ENCODE assay signal across 8 cellular contexts in genomic region chr20:36092424-36093024, GRCh38.
DNase-seq lines count a peak whose midpoint lies in the region; ATAC-seq and TF ChIP-seq lines count a peak whose summit lies in the region.

No MANE protein-coding gene starts in this region.

- peak overlapping the region; percentile 90 for H3K4me3 Mint-ChIP-seq in mesothelial cell of epicardium

- ATAC-seq in HG02852 (IDR thresholded peaks at IDR 0.05; ENCODE audit: unreplicated experiment), result no peak

- peak overlapping the region; percentile 83 for H3K27ac ChIP-seq in urinary bladder (ENCODE audit: low read depth)

- peaks cover 2% of the 10 kb centered on the region for H3K4me1 ChIP-seq in urinary bladder (ENCODE audit: insufficient read depth)

- no peaks in the 10 kb centered on the region for H3K36me3 ChIP-seq in urinary bladder (ENCODE audit: insufficient read depth)

- peak overlapping the region; percentile 63 for H3K27ac Mint-ChIP-seq in mesothelial cell of epicardium

- TF ChIP-seq CTCF in mesothelial cell of epicardium (IDR thresholded peaks at IDR 0.05; ENCODE audit: unreplicated experiment), result no peak

- peaks cover 26% of the 10 kb centered on the region for H3K27me3 Mint-ChIP-seq in mesothelial cell of epicardium (ENCODE audit: low read depth)

- H3K4me1 Mint-ChIP-seq in mesothelial cell of epicardium, result peaks cover 13% of the 10 kb centered on the region

- DNase-seq in NCI-H82 (lab: John Stamatoyannopoulos, UW) (peak; percentile 63), NCI-H82 treated with DMSO at 0.1 percent for 48 hours (lab: John Stamatoyannopoulos, UW; ENCODE audit: unreplicated experiment) (no peak), SW480 (ENCODE audit: low spot score) (peak; percentile 64), ecto neural progenitor cell (ENCODE audit: low spot score) (peak; percentile 78), mesothelial cell of epicardium (ENCODE audit: low spot score in 2 of 2, unreplicated experiment in 2 of 2) (peak; percentile 38 to 63), mucosa of gallbladder (ENCODE audit: low spot score) (no peak)

- no peaks in the 10 kb centered on the region for H3K9me3 Mint-ChIP-seq in mesothelial cell of epicardium

- WGBS in urinary bladder, result under 1% methylated on average over 85 of the region's 85 CpGs

- peak overlapping the region; percentile 80 for H3K4me3 ChIP-seq in urinary bladder (ENCODE audit: low read depth, low read length)

- H3K36me3 Mint-ChIP-seq in mesothelial cell of epicardium, result no peaks in the 10 kb centered on the region

Comparison
In these comparisons a context has a peak if more than half of its experiments do, and no peak if none do; other contexts are left out.
1. DNase-seq: peak in NCI-H82 (single experiment), SW480 (single experiment), ecto neural progenitor cell (single experiment) and mesothelial cell of epicardium (2 of 2); none in NCI-H82 treated with DMSO at 0.1 percent for 48 hours (single experiment) and mucosa of gallbladder (single experiment).